ENCODE assay signal across 13 cellular contexts in the genomic region with DNA sequence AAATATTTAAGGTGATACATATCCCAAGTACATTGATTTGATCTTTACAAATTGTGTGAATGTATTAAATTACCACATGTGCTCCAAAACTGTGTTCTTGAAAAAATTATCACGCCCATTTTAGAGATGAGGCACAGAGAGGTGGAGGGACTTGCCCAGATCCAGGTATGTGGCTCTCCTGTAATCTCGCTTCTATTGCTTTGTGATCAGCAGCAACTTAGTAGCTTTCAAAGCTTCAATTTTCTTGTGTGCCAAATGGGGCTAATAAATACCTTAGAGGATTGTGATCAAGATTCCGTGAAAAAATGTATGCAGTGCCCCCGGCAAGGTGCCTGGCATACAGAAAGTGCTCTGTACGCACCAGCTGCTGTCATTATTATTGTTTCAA. TPM values are rescaled to one million over a fixed set of nuclear protein-coding genes. Genes with fewer than 3 reads are reported as not detected.
A peak's percentile ranks its signal among the peaks of the same experiment; 100 is the strongest.
DNase-seq lines count a peak whose midpoint lies in the region; TF ChIP-seq lines count a peak whose summit lies in the region.
"Had no signal": no experiment of that assay in that cellular context is flagged by ENCODE, and none has a peak within 500 bp of the region (broad histone marks: within the 10 kb centered on the region; RNA-seq: fewer than 3 reads in every experiment).

No MANE protein-coding gene starts in this region.

- TF ChIP-seq EP300 in SK-N-SH (IDR thresholded peaks at IDR 0.05; ENCODE audit: borderline replicate concordance in 1 of 2, low read depth in 1 of 2, low read length in 1 of 2): no peak

- peak overlapping the region; percentile 99 for H3K27ac Mint-ChIP-seq in activated CD4-positive, alpha-beta T cell treated with anti-CD3 and anti-CD28 coated beads, Interleukin-2, amount 10 ng/mL, durations not matched to agents 24 days and 14 days
- H3K27ac Mint-ChIP-seq in dendritic cell treated with granulocyte-macrophage colony-stimulating factor and Interleukin-4, amounts not matched to agents 40 ng/mL and 50 ng/mL, for 4 days: peak overlapping the region; percentile 32

- no peaks in the 10 kb centered on the region for H3K9me3 Mint-ChIP-seq in activated CD4-positive, alpha-beta T cell treated with anti-CD3 and anti-CD28 coated beads, Interleukin-2, amount 10 ng/mL, durations not matched to agents 24 days and 14 days
- H3K9me3 Mint-ChIP-seq in dendritic cell treated with granulocyte-macrophage colony-stimulating factor and Interleukin-4, amounts not matched to agents 40 ng/mL and 50 ng/mL, for 4 days: no peaks in the 10 kb centered on the region

- H3K79me2 ChIP-seq in OCI-LY1 (ENCODE audit: insufficient read depth, low read length) (peaks cover 80% of the 10 kb centered on the region), SK-N-SH (ENCODE audit: insufficient read depth) (peaks cover 92% of the 10 kb centered on the region)

- no peaks in the 10 kb centered on the region for H3K27me3 ChIP-seq in OCI-LY1 (ENCODE audit: insufficient read depth, low read length)
- no peaks in the 10 kb centered on the region for H3K27me3 ChIP-seq in neutrophil
- H3K27me3 ChIP-seq in SK-N-SH (ENCODE audit: insufficient read depth): no peaks in the 10 kb centered on the region
- no peaks in the 10 kb centered on the region for H3K27me3 ChIP-seq in WERI-Rb-1 (ENCODE audit: insufficient read depth, low read depth, severe bottlenecking)
- H3K27me3 ChIP-seq: gastroesophageal sphincter had no signal

- H4K20me1 ChIP-seq in OCI-LY1 (ENCODE audit: insufficient read depth, low read length): no peaks in the 10 kb centered on the region
- H4K20me1 ChIP-seq in SK-N-SH (ENCODE audit: insufficient read depth): no peaks in the 10 kb centered on the region

- intact Hi-C loops in activated CD4-positive, alpha-beta T cell treated with anti-CD3 and anti-CD28 coated beads, Interleukin-2, amount 10 ng/mL, durations not matched to agents 24 days and 14 days (cut with micrococcal nuclease): no loop called here
- intact Hi-C loops in dendritic cell treated with granulocyte-macrophage colony-stimulating factor and Interleukin-4, amounts not matched to agents 40 ng/mL and 50 ng/mL, for 4 days (cut with micrococcal nuclease): no loop called here

- H2AFZ ChIP-seq in OCI-LY1 (ENCODE audit: low read length) (no peak overlapping the region), SK-N-SH (ENCODE audit: low read depth) (no peak overlapping the region)

- CTCF ChIA-PET in SK-N-SH (lab: Yijun Ruan, JAX): interaction anchor here (1.6 kb wide), 1 partner anchor 63 kb away, joined by 4 read pairs; no protein-coding TSS in a partner anchor

- H3K36me3 ChIP-seq in OCI-LY1 (ENCODE audit: insufficient read depth, low read length) (peaks cover 15% of the 10 kb centered on the region), neutrophil (no peaks in the 10 kb centered on the region), SK-N-SH (replicated peaks in 1 of 2; ENCODE audit: control insufficient read depth in 1 of 2, insufficient read depth in 2 of 2, low read length in 1 of 2) (no peaks in the 10 kb centered on the region), WERI-Rb-1 (no peaks in the 10 kb centered on the region)
- H3K36me3 ChIP-seq: gastroesophageal sphincter had no signal

- POLR2A ChIA-PET in SK-N-SH (lab: Yijun Ruan, JAX): no interaction called here

- DNase-seq in activated CD4-positive, alpha-beta T cell treated with anti-CD3 and anti-CD28 coated beads, Interleukin-2, amount 10 ng/mL, durations not matched to agents 24 days and 14 days: no peak
- DNase-seq in activated CD4-positive, alpha-beta T cell treated with anti-CD3 and anti-CD28 coated beads for 4 hours: no peak
- DNase-seq in A172 (ENCODE audit: low spot score): no peak
- no peak for DNase-seq in SK-N-SH
- no peak for DNase-seq in WERI-Rb-1
- DNase-seq: activated T-cell treated with anti-CD3 and anti-CD28 coated beads for 4 hours, mammary epithelial cell, NCI-H2081, nucleus accumbens had no signal

- H3K4me2 ChIP-seq in OCI-LY1 (ENCODE audit: low read length) (peak overlapping the region; percentile 58; the same call in 1 of the 2 replicates), SK-N-SH (no peak overlapping the region)

- H3F3A ChIP-seq in OCI-LY1 (ENCODE audit: insufficient read depth, low read length) (peaks cover 10% of the 10 kb centered on the region), SK-N-SH (replicated peaks; ENCODE audit: insufficient read depth) (peaks cover 18% of the 10 kb centered on the region)

- H3K4me3 ChIP-seq in OCI-LY1 (ENCODE audit: low read depth, low read length, poor library complexity, severe bottlenecking): no peak overlapping the region
- no peak overlapping the region for H3K4me3 ChIP-seq in neutrophil (ENCODE audit: low read depth in 1 of 2, low read length in 1 of 2)
- H3K4me3 ChIP-seq in SK-N-SH (ENCODE audit: low read depth in 2 of 2, low read length in 1 of 2): no peak overlapping the region
- H3K4me3 ChIP-seq in WERI-Rb-1 (ENCODE audit: low read depth, low read length): no peak overlapping the region
- H3K4me3 ChIP-seq: gastroesophageal sphincter had no signal

- H3K9ac ChIP-seq in OCI-LY1 (ENCODE audit: low read length): peak overlapping the region; percentile 59; the same call in 1 of the 2 replicates
- H3K9ac ChIP-seq in SK-N-SH: no peak overlapping the region

- H3K9me3 ChIP-seq in OCI-LY1 (ENCODE audit: low read length) (no peaks in the 10 kb centered on the region), neutrophil (no peaks in the 10 kb centered on the region), SK-N-SH (no peaks in the 10 kb centered on the region), WERI-Rb-1 (ENCODE audit: severe bottlenecking) (no peaks in the 10 kb centered on the region)
- H3K9me3 ChIP-seq: gastroesophageal sphincter had no signal

- H3K27ac ChIP-seq in OCI-LY1 (ENCODE audit: low read depth, low read length, poor library complexity, severe bottlenecking) (peak overlapping the region; percentile 98), neutrophil (peak overlapping the region; percentile 73), SK-N-SH (ENCODE audit: low read depth in 2 of 2, low read length in 1 of 2) (no peak overlapping the region), WERI-Rb-1 (no peak overlapping the region)
- H3K27ac ChIP-seq: gastroesophageal sphincter had no signal

- no peaks in the 10 kb centered on the region for H3K9me2 ChIP-seq in OCI-LY1 (ENCODE audit: low read depth, low read length)
- no peaks in the 10 kb centered on the region for H3K9me2 ChIP-seq in SK-N-SH

- peaks cover 96% of the 10 kb centered on the region for H3K4me1 ChIP-seq in OCI-LY1 (ENCODE audit: insufficient read depth, low read length, severe bottlenecking)
- H3K4me1 ChIP-seq in neutrophil (ENCODE audit: control insufficient read depth in 1 of 2, insufficient read depth in 1 of 2, low read depth in 1 of 2, low read length in 1 of 2): peaks cover 82 to 88% of the 10 kb centered on the region in 2 experiments
- peaks cover 2 to 15% of the 10 kb centered on the region in 2 experiments; a peak in 2 of 4 replicates for H3K4me1 ChIP-seq in SK-N-SH (ENCODE audit: control insufficient read depth in 1 of 2, insufficient read depth in 2 of 2, low read depth in 1 of 2, low read length in 1 of 2)

- H3K4me1 Mint-ChIP-seq in activated CD4-positive, alpha-beta T cell treated with anti-CD3 and anti-CD28 coated beads, Interleukin-2, amount 10 ng/mL, durations not matched to agents 24 days and 14 days: peaks cover 65% of the 10 kb centered on the region
- peaks cover 80% of the 10 kb centered on the region for H3K4me1 Mint-ChIP-seq in dendritic cell treated with granulocyte-macrophage colony-stimulating factor and Interleukin-4, amounts not matched to agents 40 ng/mL and 50 ng/mL, for 4 days (ENCODE audit: low read depth)

- no peak for TF ChIP-seq CTCF in OCI-LY1 (IDR thresholded peaks at IDR 0.05; ENCODE audit: low read length)
- no peak for TF ChIP-seq CTCF in neutrophil (IDR thresholded peaks at IDR 0.05)
- TF ChIP-seq CTCF in SK-N-SH (IDR thresholded peaks at IDR 0.05): no peak
- TF ChIP-seq CTCF in WERI-Rb-1 (IDR thresholded peaks at IDR 0.05; ENCODE audit: low read depth, low read length): no peak

- H3K36me3 Mint-ChIP-seq in activated CD4-positive, alpha-beta T cell treated with anti-CD3 and anti-CD28 coated beads, Interleukin-2, amount 10 ng/mL, durations not matched to agents 24 days and 14 days (ENCODE audit: low read depth): peaks cover 32% of the 10 kb centered on the region
- H3K36me3 Mint-ChIP-seq in dendritic cell treated with granulocyte-macrophage colony-stimulating factor and Interleukin-4, amounts not matched to agents 40 ng/mL and 50 ng/mL, for 4 days (ENCODE audit: low read depth): peaks cover 75% of the 10 kb centered on the region

- TF ChIP-seq RAD21 in SK-N-SH (IDR thresholded peaks at IDR 0.05; ENCODE audit: low read length): no peak

- 77% methylated on average over 5 of the region's 5 CpGs for WGBS in SK-N-SH (ENCODE audit: low lambda C conversion rate)

- no peaks in the 10 kb centered on the region for H3K27me3 Mint-ChIP-seq in activated CD4-positive, alpha-beta T cell treated with anti-CD3 and anti-CD28 coated beads, Interleukin-2, amount 10 ng/mL, durations not matched to agents 24 days and 14 days
- no peaks in the 10 kb centered on the region for H3K27me3 Mint-ChIP-seq in dendritic cell treated with granulocyte-macrophage colony-stimulating factor and Interleukin-4, amounts not matched to agents 40 ng/mL and 50 ng/mL, for 4 days

- H3K4me3 Mint-ChIP-seq in activated CD4-positive, alpha-beta T cell treated with anti-CD3 and anti-CD28 coated beads, Interleukin-2, amount 10 ng/mL, durations not matched to agents 24 days and 14 days: no peak overlapping the region
- no peak overlapping the region for H3K4me3 Mint-ChIP-seq in dendritic cell treated with granulocyte-macrophage colony-stimulating factor and Interleukin-4, amounts not matched to agents 40 ng/mL and 50 ng/mL, for 4 days

TF ChIP-seq in SK-N-SH, 30 proteins besides CTCF, POLR2A, EP300 and RAD21 (continues in another document):
- TF ChIP-seq, protein P1, sequence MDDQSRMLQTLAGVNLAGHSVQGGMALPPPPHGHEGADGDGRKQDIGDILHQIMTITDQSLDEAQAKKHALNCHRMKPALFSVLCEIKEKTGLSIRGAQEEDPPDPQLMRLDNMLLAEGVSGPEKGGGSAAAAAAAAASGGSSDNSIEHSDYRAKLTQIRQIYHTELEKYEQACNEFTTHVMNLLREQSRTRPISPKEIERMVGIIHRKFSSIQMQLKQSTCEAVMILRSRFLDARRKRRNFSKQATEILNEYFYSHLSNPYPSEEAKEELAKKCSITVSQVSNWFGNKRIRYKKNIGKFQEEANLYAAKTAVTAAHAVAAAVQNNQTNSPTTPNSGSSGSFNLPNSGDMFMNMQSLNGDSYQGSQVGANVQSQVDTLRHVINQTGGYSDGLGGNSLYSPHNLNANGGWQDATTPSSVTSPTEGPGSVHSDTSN (IDR thresholded peaks at IDR 0.05): no peak
- TF ChIP-seq RXRA (IDR thresholded peaks at IDR 0.05; ENCODE audit: borderline replicate concordance, low read depth) (no peak), TCF12 (IDR thresholded peaks at IDR 0.05) (no peak)

RNA-seq across cellular contexts. Expression of gene PTPRJ, which starts 18.0 kb away (rescaled TPM):
- total RNA-seq in activated CD4-positive, alpha-beta T cell treated with anti-CD3 and anti-CD28 coated beads, Interleukin-2, amount 10 ng/mL, durations not matched to agents 24 days and 14 days: 51.3 and 52.2 TPM in 2 replicates
- total RNA-seq in A172 (2014; rRNA removed; shearing (Covaris generic)): 15.2 and 15.8 TPM in 2 replicates
- 4.5 and 4.7 TPM in 2 replicates for polyA plus RNA-seq in SK-N-SH (2012; rRNA removed)
- 5.0 and 5.4 TPM in 2 replicates for polyA plus RNA-seq in SK-N-SH (2012; cell fraction: cytosol; rRNA removed)
- polyA plus RNA-seq in SK-N-SH (2012; cell fraction: nucleus; rRNA removed): 5.6 and 8.6 TPM in 2 replicates

Comparison
In these comparisons a context has a peak if more than half of its experiments do, and no peak if none do; other contexts are left out.
1. H3K27ac ChIP-seq: peak in OCI-LY1 (single experiment) and neutrophil (single experiment); none in SK-N-SH (0 of 2) and WERI-Rb-1 (single experiment).